13 cellular contexts compared by ENCODE assay signal in genomic region chr7:122974229-122974628, GRCh38. TPM values are rescaled to one million over a fixed set of nuclear protein-coding genes. Genes with fewer than 3 reads are reported as not detected.
A peak's percentile ranks its signal among the peaks of the same experiment; 100 is the strongest.
DNase-seq lines count a peak whose midpoint lies in the region; TF ChIP-seq lines count a peak whose summit lies in the region.
"Had no signal": no experiment of that assay in that cellular context is flagged by ENCODE, and none has a peak within 500 bp of the region (broad histone marks: within the 10 kb centered on the region; RNA-seq: fewer than 3 reads in every experiment).

No MANE protein-coding gene starts in this region.

- no peaks in the 10 kb centered on the region for H3K27me3 Mint-ChIP-seq in T-helper 2 cell treated with Interferon-gamma antibody and Interleukin-4, amounts not matched to agents 5 μg/mL and 100 μg/mL, for 36 hours (ENCODE audit: low read depth)
- H3K27me3 Mint-ChIP-seq: CD4-positive, alpha-beta memory T cell had no signal

- DNase-seq in ELF-1 (ENCODE audit: low read depth, low spot score) = peak; percentile 6
- peak; percentile 28 for DNase-seq in NCI-H69 (lab: John Stamatoyannopoulos, UW)
- peak; percentile 10 for DNase-seq in astrocyte of the hippocampus (ENCODE audit: low read depth, low spot score)
- peak; percentile 54 for DNase-seq in islet precursor cell
- DNase-seq in T-helper 2 cell treated with Interferon-gamma antibody and Interleukin-4, amounts not matched to agents 5 μg/mL and 100 μg/mL, for 36 hours (ENCODE audit: low spot score) = no peak
- no peak for DNase-seq in GM19238 (ENCODE audit: insufficient read length, low spot score)
- DNase-seq in osteoblast (ENCODE audit: insufficient read length, low spot score, missing footprints) = no peak
- no peak for DNase-seq in activated CD4-positive, alpha-beta T cell treated with anti-CD3 and anti-CD28 coated beads, Interleukin-2, amount 50 U/mL, for 1 hour
- DNase-seq: BE2C; CD4-positive, alpha-beta memory T cell; DMS79 had no signal

- H3K27me3 ChIP-seq in osteoblast (ENCODE audit: insufficient read depth, low read length) = no peaks in the 10 kb centered on the region
- H3K27me3 ChIP-seq: BE2C had no signal

- H3K4me2 ChIP-seq in osteoblast (ENCODE audit: insufficient read depth, low read length) = no peak overlapping the region

- H3K79me2 ChIP-seq in osteoblast (ENCODE audit: insufficient read depth, low read length) = no peaks in the 10 kb centered on the region

- no peaks in the 10 kb centered on the region for H3K36me3 ChIP-seq in osteoblast (ENCODE audit: insufficient read depth, low read length)
- H3K36me3 ChIP-seq: BE2C had no signal

- no peak for TF ChIP-seq CTCF in osteoblast (IDR thresholded peaks at IDR 0.05; ENCODE audit: extremely low read depth, low read depth, low read length)

- H3K9me3 Mint-ChIP-seq in T-helper 2 cell treated with Interferon-gamma antibody and Interleukin-4, amounts not matched to agents 5 μg/mL and 100 μg/mL, for 36 hours = no peaks in the 10 kb centered on the region

- H3K9me3 ChIP-seq in osteoblast (ENCODE audit: low read depth, low read length) = no peaks in the 10 kb centered on the region
- H3K9me3 ChIP-seq: BE2C had no signal

- H3K4me1 ChIP-seq in osteoblast (ENCODE audit: insufficient read depth, low read length) = no peaks in the 10 kb centered on the region
- H3K4me1 ChIP-seq: BE2C had no signal

- no peaks in the 10 kb centered on the region for H3K4me1 Mint-ChIP-seq in T-helper 2 cell treated with Interferon-gamma antibody and Interleukin-4, amounts not matched to agents 5 μg/mL and 100 μg/mL, for 36 hours (ENCODE audit: low read depth)
- H3K4me1 Mint-ChIP-seq: CD4-positive, alpha-beta memory T cell had no signal

- no peak overlapping the region for H2AFZ ChIP-seq in osteoblast (ENCODE audit: low read length)

- no peak overlapping the region for H3K4me3 Mint-ChIP-seq in T-helper 2 cell treated with Interferon-gamma antibody and Interleukin-4, amounts not matched to agents 5 μg/mL and 100 μg/mL, for 36 hours
- H3K4me3 Mint-ChIP-seq: CD4-positive, alpha-beta memory T cell had no signal

- no peak overlapping the region for H3K27ac Mint-ChIP-seq in T-helper 2 cell treated with Interferon-gamma antibody and Interleukin-4, amounts not matched to agents 5 μg/mL and 100 μg/mL, for 36 hours
- H3K27ac Mint-ChIP-seq: CD4-positive, alpha-beta memory T cell had no signal

- H4K20me1 ChIP-seq in osteoblast (ENCODE audit: insufficient read depth, low read length) = no peaks in the 10 kb centered on the region

- H3K4me3 ChIP-seq in osteoblast (ENCODE audit: insufficient read depth, low read length) = no peak overlapping the region

- H3K27ac ChIP-seq in osteoblast (ENCODE audit: low read depth, low read length) = no peak overlapping the region
- H3K27ac ChIP-seq: C4-2B, HL-60 had no signal

- H3K36me3 Mint-ChIP-seq in T-helper 2 cell treated with Interferon-gamma antibody and Interleukin-4, amounts not matched to agents 5 μg/mL and 100 μg/mL, for 36 hours (ENCODE audit: low read depth) = no peaks in the 10 kb centered on the region
- H3K36me3 Mint-ChIP-seq: CD4-positive, alpha-beta memory T cell had no signal

RNA-seq across cellular contexts. Expression of gene TAS2R16, which starts 21.3 kb away (rescaled TPM):
- not detected in 2 replicates for total RNA-seq in osteoblast
- total RNA-seq: CD4-positive, alpha-beta memory T cell had no signal

Comparison
In these comparisons a context has a peak if more than half of its experiments do, and no peak if none do; other contexts are left out.
1. DNase-seq: peak in ELF-1 (single experiment), NCI-H69 (single experiment), astrocyte of the hippocampus (single experiment) and islet precursor cell (single experiment); none in T-helper 2 cell treated with Interferon-gamma antibody and Interleukin-4, amounts not matched to agents 5 μg/mL and 100 μg/mL, for 36 hours (single experiment), GM19238 (single experiment), osteoblast (single experiment) and activated CD4-positive, alpha-beta T cell treated with anti-CD3 and anti-CD28 coated beads, Interleukin-2, amount 50 U/mL, for 1 hour (single experiment).